Comparison of ENCODE assay signal across 9 cellular contexts in genomic region chr1:85297538-85297854, GRCh38. TPM values are rescaled to one million over a fixed set of nuclear protein-coding genes. Genes with fewer than 3 reads are reported as not detected.
A peak's percentile ranks its signal among the peaks of the same experiment; 100 is the strongest.
DNase-seq lines count a peak whose midpoint lies in the region; ATAC-seq and TF ChIP-seq lines count a peak whose summit lies in the region.
"Had no signal": no experiment of that assay in that cellular context is flagged by ENCODE, and none has a peak within 500 bp of the region (broad histone marks: within the 10 kb centered on the region; RNA-seq: fewer than 3 reads in every experiment).

No MANE protein-coding gene starts in this region.

- H3K27ac ChIP-seq in C4-2B (peak overlapping the region; percentile 73; the same call in 1 of the 2 replicates), Panc1 (ENCODE audit: low read length) (peak overlapping the region; percentile 89), psoas muscle (peak overlapping the region; percentile 32)

- ATAC-seq in Panc1 (no peak; the same call in 1 of the 2 replicates), psoas muscle (no peak), HG03354 (IDR thresholded peaks at IDR 0.05; ENCODE audit: poor library complexity, severe bottlenecking, unreplicated experiment) (no peak)

- 58 to 72% (median 63%) methylated on average over 1 of the region's 1 CpG for WGBS in psoas muscle, 3 donors

- H3K9me3 ChIP-seq in Panc1 (ENCODE audit: control insufficient read depth, insufficient read depth, low read depth, low read length) (no peaks in the 10 kb centered on the region), psoas muscle (no peaks in the 10 kb centered on the region)

- H3K27me3 ChIP-seq in Panc1 (ENCODE audit: control insufficient read depth, insufficient read depth, low read length) = no peaks in the 10 kb centered on the region
- no peaks in the 10 kb centered on the region for H3K27me3 ChIP-seq in psoas muscle (ENCODE audit: insufficient read depth in 3 of 3, low read length in 2 of 3)

- TSS peak; percentile 99 for BruUV-seq in Panc1 (replicated peaks; lab: Mats Ljungman, UMichigan)

- intact Hi-C loops in Panc1 (cut with micrococcal nuclease; ENCODE audit: unreplicated experiment) = no loop called here
- intact Hi-C loops in psoas muscle (cut with DNase I) = no loop called here

- CTCF ChIA-PET in Panc1 (lab: Charles Lee) = interaction anchor here (0.6 to 0.8 kb wide), 2 partner anchors 37 to 327 kb away, joined by 3 read pairs; no protein-coding TSS in a partner anchor

- POLR2A ChIA-PET in Panc1 (lab: Charles Lee) = interaction anchor here (0.6 to 2.7 kb wide), 5 partner anchors 16 to 286 kb away, joined by 3 to 16 read pairs (median 4); partner anchors contain the start of genes BCL10 and C1orf52

- H3K4me3 ChIP-seq in Panc1 (ENCODE audit: low read depth in 2 of 2, low read length in 2 of 2) = peak overlapping the region; percentile 1 to 37; a peak in 2 of 4 replicates
- H3K4me3 ChIP-seq in epithelial cell of proximal tubule (ENCODE audit: low read depth, low read length) = peak overlapping the region; percentile 27
- no peak overlapping the region for H3K4me3 ChIP-seq in psoas muscle

- TF ChIP-seq CTCF in C4-2B (conservative IDR thresholded peaks at IDR 0.05) = no peak
- TF ChIP-seq CTCF in Panc1 (IDR thresholded peaks at IDR 0.05) = no peak
- no peak for TF ChIP-seq CTCF in epithelial cell of proximal tubule (conservative IDR thresholded peaks at IDR 0.05; ENCODE audit: low read depth, low read length)
- TF ChIP-seq CTCF in psoas muscle (IDR thresholded peaks at IDR 0.05) = no peak

- DNase-seq in Panc1 (ENCODE audit: low read depth, low spot score) (no peak), epithelial cell of proximal tubule (ENCODE audit: low read depth) (no peak), psoas muscle (no peak), H4 (ENCODE audit: low spot score) (no peak), NCI-H774 (lab: John Stamatoyannopoulos, UW) (no peak)
- DNase-seq in activated CD4-positive, CD25-positive, alpha-beta regulatory T cell (lab: John Stamatoyannopoulos, UW) = no peak
- DNase-seq: SHP77 treated with DMSO at 0.1 percent for 48 hours had no signal

- H3K4me1 ChIP-seq in Panc1 (ENCODE audit: control insufficient read depth, insufficient read depth, low read length) (peaks cover 42% of the 10 kb centered on the region), psoas muscle (no peaks in the 10 kb centered on the region)

- H3K36me3 ChIP-seq in Panc1 (ENCODE audit: control insufficient read depth, insufficient read depth, low read length) (no peaks in the 10 kb centered on the region), psoas muscle (ENCODE audit: insufficient read depth in 1 of 2, low read depth in 1 of 2) (no peaks in the 10 kb centered on the region)

- in situ Hi-C loops in Panc1 (cut with HindIII; ENCODE audit: low pct_unique_long_range_greater_than_20kb, low sequenced_read_pairs) = no loop called here

RNA-seq across cellular contexts. Expression of gene BCL10, which starts 21.1 kb away (rescaled TPM):
- total RNA-seq in Panc1 (2021; ENCODE audit: unreplicated experiment) (69.9 TPM), epithelial cell of proximal tubule (49.2 and 87.9 TPM in 2 replicates), psoas muscle (10 to 100 TPM in 1 of 4 donors, 1 to 10 TPM in 3; 4.2 to 10.9 (median 8.7) TPM)
- 32.8 TPM for polyA plus RNA-seq in Panc1 (2012; ENCODE audit: insufficient read length)
- polyA plus RNA-seq in psoas muscle = 1 to 10 TPM; 2.9 to 8.9 (median 5.2) TPM
- total RNA-seq in H4 (2014; rRNA removed; shearing (Covaris generic)) = 13.1 and 19.8 TPM in 2 replicates

RNA-seq across cellular contexts. Expression of gene C1orf52, which starts 38.0 kb away (rescaled TPM):
- total RNA-seq in Panc1 (2021; ENCODE audit: unreplicated experiment) (51.6 TPM), epithelial cell of proximal tubule (15.4 and 19.2 TPM in 2 replicates), psoas muscle (10 to 100 TPM; 10.2 to 20.7 (median 13.1) TPM)
- 44.0 TPM for polyA plus RNA-seq in Panc1 (2012; ENCODE audit: insufficient read length)
- 10 to 100 TPM; 13.3 to 28.8 (median 20.7) TPM for polyA plus RNA-seq in psoas muscle
- total RNA-seq in H4 (2014; rRNA removed; shearing (Covaris generic)) = 15.2 and 16.6 TPM in 2 replicates

Comparison
In these comparisons a context has a peak if more than half of its experiments do, and no peak if none do; other contexts are left out.
1. H3K27ac ChIP-seq: peak in every context shown above with its lines; median percentile 89 in Panc1; 73 in C4-2B; 32 in psoas muscle.